ENCODE assay signal across 15 cellular contexts in the genomic region with DNA sequence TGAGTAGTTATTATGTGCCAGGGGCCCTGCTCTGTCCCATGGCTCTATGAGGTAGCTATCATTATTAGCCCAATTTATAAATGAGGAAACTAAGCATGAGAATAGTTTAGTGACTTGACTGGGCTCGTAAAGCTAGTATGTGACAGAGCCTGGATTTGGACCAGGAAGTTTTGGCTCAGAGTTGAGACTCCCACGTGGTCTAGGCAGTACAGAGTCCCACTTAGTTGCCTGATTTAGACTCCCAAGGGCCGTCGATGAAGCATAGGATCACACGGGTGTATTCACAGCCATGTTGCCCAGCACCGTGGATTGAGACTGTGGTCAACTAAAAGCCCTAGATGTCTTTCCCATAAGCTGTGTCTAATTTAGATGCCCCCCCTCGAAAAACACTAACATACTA.
DNase-seq lines count a peak whose midpoint lies in the region; ATAC-seq and TF ChIP-seq lines count a peak whose summit lies in the region.
"Had no signal": no experiment of that assay in that cellular context is flagged by ENCODE, and none has a peak within 500 bp of the region (broad histone marks: within the 10 kb centered on the region; RNA-seq: fewer than 3 reads in every experiment).

No MANE protein-coding gene starts in this region.

- DNase-seq in Ammon's horn (ENCODE audit: low spot score): peak; percentile 34
- peak; percentile 59 to 73 for DNase-seq in NCI-H446 (lab: John Stamatoyannopoulos, UW)
- peak in 4 of 5 donors; percentile 51 to 60 (median 54) for DNase-seq in heart left ventricle
- no peak for DNase-seq in right cardiac atrium
- DNase-seq in medulla oblongata (ENCODE audit: extremely low spot score): no peak
- DNase-seq in gastrocnemius medialis: no peak
- no peak for DNase-seq in activated CD8-positive, alpha-beta memory T cell treated with anti-CD3 and anti-CD28 coated beads for 24 hours
- DNase-seq: ACHN; Calu3; CD4-positive, alpha-beta T cell; DMS 273 treated with DMSO at 0.1 percent for 48 hours; HCEC 1CT; HFFc6 had no signal

- 24 to 42% (median 40%) methylated on average over 7 of the region's 7 CpGs for WGBS in heart left ventricle, 4 donors
- 40% methylated on average over 7 of the region's 7 CpGs for WGBS in right cardiac atrium

- no peak overlapping the region for H3K4me3 ChIP-seq in heart left ventricle
- H3K4me3 ChIP-seq in right cardiac atrium (ENCODE audit: low read length): no peak overlapping the region
- no peak overlapping the region for H3K4me3 ChIP-seq in gastrocnemius medialis
- H3K4me3 ChIP-seq: GM12878 had no signal

- H3K27me3 ChIP-seq in heart left ventricle (no peaks in the 10 kb centered on the region), right cardiac atrium (ENCODE audit: control insufficient read depth, insufficient read depth) (no peaks in the 10 kb centered on the region), gastrocnemius medialis (no peaks in the 10 kb centered on the region)

- TF ChIP-seq CTCF in heart left ventricle (IDR thresholded peaks at IDR 0.05): no peak
- TF ChIP-seq CTCF in gastrocnemius medialis (IDR thresholded peaks at IDR 0.05 in 4 of 5, conservative IDR thresholded peaks at IDR 0.05 in 1 of 5): no peak

- H3K9me3 ChIP-seq in heart left ventricle (no peaks in the 10 kb centered on the region), right cardiac atrium (ENCODE audit: control insufficient read depth, low read length) (no peaks in the 10 kb centered on the region), gastrocnemius medialis (no peaks in the 10 kb centered on the region)

- TF ChIP-seq POLR2A in heart left ventricle (IDR thresholded peaks at IDR 0.05): no peak
- TF ChIP-seq POLR2A in gastrocnemius medialis (IDR thresholded peaks at IDR 0.05): no peak

- H3K27ac ChIP-seq in heart left ventricle (peak overlapping the region in 1 of 12 donors; percentile 49), right cardiac atrium (ENCODE audit: low read length) (no peak overlapping the region), gastrocnemius medialis (no peak overlapping the region)

- intact Hi-C loops in heart left ventricle (cut with DNase I): no loop called here
- intact Hi-C loops in right cardiac atrium (cut with DNase I): no loop called here
- intact Hi-C loops in gastrocnemius medialis (cut with DNase I; ENCODE audit: low total_unique reads): no loop called here

- peak; percentile 92 to 95 (median 94) for ATAC-seq in heart left ventricle
- ATAC-seq in right cardiac atrium: peak; percentile 77 to 80
- no peak for ATAC-seq in gastrocnemius medialis
- no peak for ATAC-seq in GM18520 (IDR thresholded peaks at IDR 0.05; ENCODE audit: unreplicated experiment)
- ATAC-seq: GM12878 had no signal

- H3K4me1 ChIP-seq in heart left ventricle (peaks cover 0 to 11% (median 0%) of the 10 kb centered on the region in 12 donors), right cardiac atrium (ENCODE audit: control insufficient read depth, insufficient read depth, low read length) (peaks cover 3% of the 10 kb centered on the region), gastrocnemius medialis (no peaks in the 10 kb centered on the region)

- H3K36me3 ChIP-seq in heart left ventricle (no peaks in the 10 kb centered on the region), gastrocnemius medialis (no peaks in the 10 kb centered on the region)

- in situ Hi-C loops in gastrocnemius medialis (cut with MboI; ENCODE audit: low sequenced_read_pairs in 4 of 4): no loop called here

Comparison
In these comparisons a context has a peak if more than half of its experiments do, and no peak if none do; other contexts are left out.
1. DNase-seq: peak in Ammon's horn (single experiment), NCI-H446 (2 of 2) and heart left ventricle (4 of 5); none in right cardiac atrium (0 of 3), medulla oblongata (single experiment), gastrocnemius medialis (0 of 2) and activated CD8-positive, alpha-beta memory T cell treated with anti-CD3 and anti-CD28 coated beads for 24 hours (single experiment).
2. ATAC-seq: peak in heart left ventricle (4 of 4) and right cardiac atrium (2 of 2); none in gastrocnemius medialis (0 of 2) and GM18520 (single experiment).